In genomic region chr4:16608123-16608522, GRCh38 we compare ENCODE assay signal across 2 cellular contexts.
A peak's percentile ranks its signal among the peaks of the same experiment; 100 is the strongest.
TF ChIP-seq lines count a peak whose summit lies in the region.

No MANE protein-coding gene starts in this region.

TF ChIP-seq in liver, 16 proteins besides CTCF, POLR2A, EP300 and RAD21:
- no peak for TF ChIP-seq ATF3 (IDR thresholded peaks at IDR 0.05)
- TF ChIP-seq NR2F2 (IDR thresholded peaks at IDR 0.05) = peak; percentile 60

TF ChIP-seq in HepG2, 621 proteins besides CTCF, POLR2A, EP300 and RAD21:
- TF ChIP-seq ZNF280B (CRISPR knock-in tag; IDR thresholded peaks at IDR 0.05; ENCODE audit: borderline replicate concordance) (no peak), ZNF224 (CRISPR knock-in tag; IDR thresholded peaks at IDR 0.05) (no peak), FUBP1 (CRISPR knock-in tag; IDR thresholded peaks at IDR 0.05; ENCODE audit: borderline replicate concordance) (no peak), HOXA3 (CRISPR knock-in tag; IDR thresholded peaks at IDR 0.05) (no peak), CENPT (CRISPR knock-in tag; IDR thresholded peaks at IDR 0.05; ENCODE audit: low read depth) (no peak), ZNF496 (CRISPR knock-in tag; IDR thresholded peaks at IDR 0.05; ENCODE audit: insufficient replicate concordance) (no peak), HNF4A (CRISPR knock-in tag; IDR thresholded peaks at IDR 0.05) (no peak), ARHGAP35 (CRISPR knock-in tag; IDR thresholded peaks at IDR 0.05; ENCODE audit: borderline replicate concordance) (no peak), ZNF883 (CRISPR knock-in tag; IDR thresholded peaks at IDR 0.05; ENCODE audit: not compliant biosample characterization) (no peak), FOXO1 (CRISPR knock-in tag; IDR thresholded peaks at IDR 0.05) (no peak)
